ENCODE assay signal across 32 cellular contexts in the genomic region with DNA sequence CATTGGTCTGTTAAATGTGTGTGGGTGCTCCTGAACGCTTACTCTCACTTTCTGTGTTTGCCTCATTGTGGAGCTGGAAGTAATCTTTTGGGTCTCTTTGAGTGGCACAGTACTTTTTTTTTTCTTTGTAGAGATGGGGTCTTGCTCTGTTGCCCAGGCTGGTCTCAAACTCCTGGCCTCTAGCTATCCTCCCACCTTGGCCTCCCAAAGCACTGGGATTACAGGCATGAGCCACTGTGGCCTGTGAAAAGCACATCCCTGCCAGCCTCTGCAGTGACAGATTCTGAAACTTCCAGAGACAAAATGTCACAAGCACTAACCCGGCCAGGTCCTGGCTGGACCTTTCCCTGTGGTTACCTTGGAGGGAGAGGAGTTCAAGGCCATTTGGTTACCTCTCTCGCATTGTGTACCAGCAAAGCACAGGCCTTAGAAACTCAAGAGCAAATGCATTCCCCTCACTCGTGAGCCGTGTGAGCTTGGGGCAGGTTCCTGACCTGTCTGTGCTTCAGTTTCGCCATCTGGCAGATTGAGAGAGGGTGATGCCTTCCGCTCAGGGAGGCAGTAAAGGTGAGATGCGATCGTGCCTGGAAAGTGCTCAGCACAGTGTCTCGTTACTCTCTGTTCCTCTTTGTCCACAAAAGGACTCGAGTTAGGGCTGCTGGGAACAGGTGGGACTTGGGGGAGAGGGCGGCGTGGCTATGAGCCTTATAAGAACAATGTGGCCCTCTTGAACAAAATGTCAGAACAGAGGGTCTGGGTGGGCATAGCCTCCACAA.
"Had no signal": no experiment of that assay in that cellular context is flagged by ENCODE, and none has a peak within 500 bp of the region (broad histone marks: within the 10 kb centered on the region; RNA-seq: fewer than 3 reads in every experiment).

No MANE protein-coding gene starts in this region.

- H3K4me3 Mint-ChIP-seq: activated CD4-positive, alpha-beta T cell treated with anti-CD3 and anti-CD28 coated beads for 36 hours; activated CD4-positive, alpha-beta T cell treated with anti-CD3 and anti-CD28 coated beads, Interleukin-2, amount 10 ng/mL, durations not matched to agents 7 days and 5 days; activated CD8-positive, alpha-beta memory T cell treated with anti-CD3 and anti-CD28 coated beads, Interleukin-2, amount 10 ng/mL, durations not matched to agents 7 days and 5 days; activated naive CD8-positive, alpha-beta T cell treated with anti-CD3 and anti-CD28 coated beads for 36 hours; activated T-cell treated with anti-CD3 and anti-CD28 coated beads, Interleukin-2, amount 50 U/mL, for 72 hours; activated T-helper 17 cell treated with anti-CD3 and anti-CD28 coated beads, Interleukin-2, amount 50 U/mL, for 72 hours had no signal

- H3K4me3 ChIP-seq: MG63, SJCRH30, SK-N-MC had no signal

- H3K27me3 ChIP-seq: brain microvascular endothelial cell, SJCRH30 had no signal

- DNase-seq: activated CD4-positive, alpha-beta T cell treated with anti-CD3 and anti-CD28 coated beads for 36 hours; activated CD4-positive, alpha-beta T cell treated with anti-CD3 and anti-CD28 coated beads, Interleukin-2, amount 10 ng/mL, durations not matched to agents 7 days and 5 days; activated CD4-positive, alpha-beta T cell treated with anti-CD3 and anti-CD28 coated beads, Interleukin-2, amount 50 U/mL, for 48 hours; activated CD8-positive, alpha-beta memory T cell treated with anti-CD3 and anti-CD28 coated beads, Interleukin-2, amount 10 ng/mL, durations not matched to agents 7 days and 5 days; activated effector memory CD4-positive, alpha-beta T cell treated with anti-CD3 and anti-CD28 coated beads, Interleukin-2, amount 50 U/mL, for 16 hours; activated naive CD4-positive, alpha-beta T cell; activated naive CD4-positive, alpha-beta T cell treated with anti-CD3 and anti-CD28 coated beads, Interleukin-2, amount 50 U/mL, for 16 hours; activated naive CD8-positive, alpha-beta T cell treated with anti-CD3 and anti-CD28 coated beads for 36 hours; activated T-cell treated with anti-CD3 and anti-CD28 coated beads, Interleukin-2, amount 50 U/mL, for 1 hour; activated T-cell treated with anti-CD3 and anti-CD28 coated beads, Interleukin-2, amount 50 U/mL, for 72 hours; amniotic stem cell; aorta; brain microvascular endothelial cell; central memory CD4-positive, alpha-beta T cell; Kasumi-1; KG1; MG63; NCI-H1092 treated with DMSO at 0.1 percent for 48 hours; NCI-H1417; NCI-H146; NCI-H187; NCI-H2029 treated with DMSO at 0.1 percent for 48 hours; NCI-H2107; NCI-H345; NCI-H524 treated with DMSO at 0.1 percent for 48 hours; OCI-M1; SHP77; SJCRH30 had no signal

- H3K9me3 Mint-ChIP-seq: activated CD4-positive, alpha-beta T cell treated with anti-CD3 and anti-CD28 coated beads, Interleukin-2, amount 10 ng/mL, durations not matched to agents 7 days and 5 days; activated naive CD8-positive, alpha-beta T cell treated with anti-CD3 and anti-CD28 coated beads for 36 hours; activated T-helper 17 cell treated with anti-CD3 and anti-CD28 coated beads, Interleukin-2, amount 50 U/mL, for 72 hours had no signal

- H3K36me3 ChIP-seq: brain microvascular endothelial cell, MG63, SJCRH30 had no signal

- FAIRE-seq: TTC549 had no signal

- H3K4me1 Mint-ChIP-seq: activated CD4-positive, alpha-beta T cell treated with anti-CD3 and anti-CD28 coated beads for 36 hours; activated CD4-positive, alpha-beta T cell treated with anti-CD3 and anti-CD28 coated beads, Interleukin-2, amount 10 ng/mL, durations not matched to agents 7 days and 5 days; activated CD8-positive, alpha-beta memory T cell treated with anti-CD3 and anti-CD28 coated beads, Interleukin-2, amount 10 ng/mL, durations not matched to agents 7 days and 5 days; activated naive CD8-positive, alpha-beta T cell treated with anti-CD3 and anti-CD28 coated beads for 36 hours; activated T-helper 17 cell treated with anti-CD3 and anti-CD28 coated beads, Interleukin-2, amount 50 U/mL, for 72 hours had no signal

- H3K36me3 Mint-ChIP-seq: activated CD8-positive, alpha-beta memory T cell treated with anti-CD3 and anti-CD28 coated beads, Interleukin-2, amount 10 ng/mL, durations not matched to agents 7 days and 5 days had no signal

- H3K9me3 ChIP-seq: MG63, SJCRH30 had no signal

- H3K27ac ChIP-seq: brain microvascular endothelial cell, SJCRH30, SK-N-MC had no signal

- ATAC-seq: activated CD4-positive, alpha-beta T cell treated with anti-CD3 and anti-CD28 coated beads for 36 hours; activated CD4-positive, CD25-positive, alpha-beta regulatory T cell treated with anti-CD3 and anti-CD28 coated beads, Interleukin-2, amount 50 U/mL, for 24 hours; activated CD8-positive, alpha-beta memory T cell treated with anti-CD3 and anti-CD28 coated beads, Interleukin-2, amount 10 ng/mL, durations not matched to agents 7 days and 5 days; activated T-cell treated with anti-CD3 and anti-CD28 coated beads, Interleukin-2, amount 50 U/mL, for 72 hours; activated T-helper 17 cell treated with anti-CD3 and anti-CD28 coated beads, Interleukin-2, amount 50 U/mL, for 72 hours had no signal

- H3K27ac Mint-ChIP-seq: activated CD4-positive, alpha-beta T cell treated with anti-CD3 and anti-CD28 coated beads for 36 hours; activated CD4-positive, alpha-beta T cell treated with anti-CD3 and anti-CD28 coated beads, Interleukin-2, amount 10 ng/mL, durations not matched to agents 7 days and 5 days; activated CD8-positive, alpha-beta memory T cell treated with anti-CD3 and anti-CD28 coated beads, Interleukin-2, amount 10 ng/mL, durations not matched to agents 7 days and 5 days; activated naive CD8-positive, alpha-beta T cell treated with anti-CD3 and anti-CD28 coated beads for 36 hours; activated T-cell treated with anti-CD3 and anti-CD28 coated beads, Interleukin-2, amount 50 U/mL, for 72 hours; activated T-helper 17 cell treated with anti-CD3 and anti-CD28 coated beads, Interleukin-2, amount 50 U/mL, for 72 hours had no signal
